ENCODE assay signal across 15 cellular contexts in the genomic region with DNA sequence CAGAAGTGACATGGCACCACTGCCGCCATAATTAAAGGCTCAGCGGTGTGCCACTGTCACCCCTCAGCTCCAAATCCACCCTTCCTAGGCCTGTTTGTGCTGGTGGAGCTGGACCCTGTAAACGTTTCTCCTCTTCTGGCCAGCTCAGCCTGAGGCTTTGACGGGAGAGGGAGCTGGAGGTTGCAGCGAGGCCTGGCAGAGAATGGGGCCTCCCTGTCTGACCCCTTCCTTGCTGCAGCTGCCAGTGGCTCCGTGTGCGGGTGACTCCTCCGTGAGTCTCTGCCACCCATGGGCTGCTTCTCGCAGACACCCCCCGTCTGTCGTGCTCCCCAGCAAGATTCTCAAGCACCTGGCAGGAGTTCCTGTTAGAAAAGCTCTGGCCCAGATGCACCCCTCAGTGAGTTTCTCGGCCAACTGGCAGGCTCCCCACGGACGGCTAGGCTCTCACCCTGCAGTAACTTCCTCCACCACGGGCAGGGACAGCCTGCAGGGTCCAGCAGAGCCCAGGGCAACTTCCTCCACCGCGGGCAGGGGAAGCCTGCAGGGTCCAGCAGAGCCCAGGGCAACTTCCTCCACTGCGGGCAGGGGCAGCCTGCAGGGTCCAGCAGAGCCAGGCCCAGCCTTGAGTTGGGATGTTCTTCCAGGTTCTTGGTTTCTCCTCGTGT. TPM values are rescaled to one million over a fixed set of nuclear protein-coding genes. Genes with fewer than 3 reads are reported as not detected.
DNase-seq lines count a peak whose midpoint lies in the region; ATAC-seq and TF ChIP-seq lines count a peak whose summit lies in the region.
"Had no signal": no experiment of that assay in that cellular context is flagged by ENCODE, and none has a peak within 500 bp of the region (broad histone marks: within the 10 kb centered on the region; RNA-seq: fewer than 3 reads in every experiment).

No MANE protein-coding gene starts in this region.

- H3K4me2 ChIP-seq in BLaER1 (peak overlapping the region; percentile 81), osteoblast (ENCODE audit: insufficient read depth, low read length) (peak overlapping the region; percentile 24)

- no peak for TF ChIP-seq CTCF in osteoblast (IDR thresholded peaks at IDR 0.05; ENCODE audit: extremely low read depth, low read depth, low read length)

- peaks cover 29% of the 10 kb centered on the region for H4K20me1 ChIP-seq in BLaER1
- H4K20me1 ChIP-seq in osteoblast (ENCODE audit: insufficient read depth, low read length), result no peaks in the 10 kb centered on the region

- DNase-seq in SJCRH30, result peak; percentile 50 to 53
- DNase-seq in left cardiac atrium, result no peak
- peak; percentile 78 for DNase-seq in osteoblast (ENCODE audit: insufficient read length, low spot score, missing footprints)
- no peak for DNase-seq in HPDE6-E6E7 (ENCODE audit: extremely low spot score)
- no peak for DNase-seq in inferior parietal cortex (ENCODE audit: extremely low spot score)
- DNase-seq: activated CD4-positive, alpha-beta T cell treated with anti-CD3 and anti-CD28 coated beads, Interleukin-2, amount 50 U/mL, for 48 hours; DMS 273 treated with DMSO at 0.1 percent for 48 hours; erythroblast; NCI-H526 treated with DMSO at 0.1 percent for 48 hours; stimulated activated naive CD8-positive, alpha-beta T cell treated with anti-CD3 and anti-CD28 coated beads, Interleukin-15, amount 100 ng/mL, for 72 hours had no signal

- H3K27me3 ChIP-seq in BLaER1 (peaks cover 87% of the 10 kb centered on the region), SJCRH30 (peaks cover 34% of the 10 kb centered on the region), osteoblast (ENCODE audit: insufficient read depth, low read length) (no peaks in the 10 kb centered on the region)

- H3K4me1 ChIP-seq in BLaER1, result peaks cover 47% of the 10 kb centered on the region
- peaks cover 24% of the 10 kb centered on the region; the same call in 1 of the 2 replicates for H3K4me1 ChIP-seq in SJCRH30
- peaks cover 23% of the 10 kb centered on the region for H3K4me1 ChIP-seq in osteoblast (ENCODE audit: insufficient read depth, low read length)
- H3K4me1 ChIP-seq: HAP-1 had no signal

- intact Hi-C loops in left cardiac atrium (cut with DNase I), result loop anchor here in 1 of 2 donors (5.0 kb wide), 1 partner anchor 115 kb away; no protein-coding TSS in a partner anchor

- ATAC-seq in left cardiac atrium (peak; percentile 16 to 37), GM21423 (IDR thresholded peaks at IDR 0.05; ENCODE audit: unreplicated experiment) (no peak), esophagus mucosa (no peak)
- ATAC-seq: activated T-helper 17 cell treated with anti-CD3 and anti-CD28 coated beads, Interleukin-2, amount 50 U/mL, for 72 hours; stimulated activated naive CD8-positive, alpha-beta T cell treated with anti-CD3 and anti-CD28 coated beads, Interleukin-15, amount 100 ng/mL, for 72 hours had no signal

- H2AFZ ChIP-seq in osteoblast (ENCODE audit: low read length), result peak overlapping the region; percentile 74

- H3K9me3 ChIP-seq in BLaER1 (no peaks in the 10 kb centered on the region), SJCRH30 (replicated peaks) (no peaks in the 10 kb centered on the region), osteoblast (ENCODE audit: low read depth, low read length) (no peaks in the 10 kb centered on the region)
- H3K9me3 ChIP-seq: HAP-1 had no signal

- H3K36me3 ChIP-seq in BLaER1, result no peaks in the 10 kb centered on the region
- H3K36me3 ChIP-seq in SJCRH30, result no peaks in the 10 kb centered on the region
- H3K36me3 ChIP-seq in osteoblast (ENCODE audit: insufficient read depth, low read length), result no peaks in the 10 kb centered on the region
- H3K36me3 ChIP-seq: HAP-1 had no signal

- H3K9ac ChIP-seq in BLaER1, result no peak overlapping the region

- H3K27ac ChIP-seq in BLaER1 (no peak overlapping the region), SJCRH30 (no peak overlapping the region), osteoblast (ENCODE audit: low read depth, low read length) (no peak overlapping the region)

- peaks cover 6% of the 10 kb centered on the region for H3K79me2 ChIP-seq in osteoblast (ENCODE audit: insufficient read depth, low read length)

- H3K4me3 ChIP-seq in BLaER1 (peak overlapping the region; percentile 8; the same call in 1 of the 2 replicates), SJCRH30 (no peak overlapping the region), osteoblast (ENCODE audit: insufficient read depth, low read length) (no peak overlapping the region)
- H3K4me3 ChIP-seq: HAP-1 had no signal

RNA-seq across cellular contexts. Expression of a gene that starts 4.7 kb away (rescaled TPM):
- 23.5 and 27.6 TPM in 2 replicates for total RNA-seq in SJCRH30 (2014; rRNA removed; shearing (Covaris generic))
- total RNA-seq in left cardiac atrium, result 10 to 100 TPM; 17.4 to 19.1 TPM
- 21.4 and 21.8 TPM in 2 replicates for total RNA-seq in osteoblast
- 22.2 TPM for total RNA-seq in esophagus mucosa

RNA-seq across cellular contexts. Expression of a gene that starts 48.0 kb away (rescaled TPM):
- total RNA-seq in SJCRH30 (2014; rRNA removed; shearing (Covaris generic)), result 22.1 and 26.0 TPM in 2 replicates
- total RNA-seq in left cardiac atrium (10 to 100 TPM; 32.8 to 38.0 TPM), osteoblast (15.6 and 19.4 TPM in 2 replicates), esophagus mucosa (111 TPM)

Comparison
In these comparisons a context has a peak if more than half of its experiments do, and no peak if none do; other contexts are left out.
1. DNase-seq: peak in SJCRH30 (2 of 2) and osteoblast (single experiment); none in left cardiac atrium (single experiment), HPDE6-E6E7 (single experiment) and inferior parietal cortex (single experiment).
2. ATAC-seq: peak in left cardiac atrium (2 of 2); none in GM21423 (single experiment) and esophagus mucosa (single experiment).